7 cellular contexts compared by ENCODE assay signal in the genomic region with DNA sequence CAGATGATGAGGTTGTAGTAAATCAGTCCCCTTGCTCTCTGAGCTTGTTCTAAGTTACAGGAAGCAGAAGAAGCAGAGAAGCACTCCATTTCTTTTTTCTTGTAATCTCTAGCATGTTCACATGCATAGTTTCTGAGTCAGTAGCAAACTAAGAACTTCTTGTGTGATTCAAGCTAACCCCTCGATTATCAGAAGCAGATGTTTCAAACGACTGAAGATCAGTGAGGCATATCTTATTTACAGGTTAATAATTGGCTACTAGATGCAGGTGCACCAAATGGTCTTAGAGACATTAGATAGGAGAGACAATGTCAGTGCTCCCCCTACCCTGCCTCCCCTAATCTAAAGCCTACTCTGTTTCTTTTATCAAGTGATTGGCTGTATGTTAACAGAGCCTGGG.
ATAC-seq lines count a peak whose summit lies in the region.

No MANE protein-coding gene starts in this region.

- ATAC-seq in GM18861 (IDR thresholded peaks at IDR 0.05; ENCODE audit: unreplicated experiment) = peak; percentile 96
- ATAC-seq in GM19351 (IDR thresholded peaks at IDR 0.05; ENCODE audit: unreplicated experiment) = peak; percentile 42
- ATAC-seq in GM21423 (IDR thresholded peaks at IDR 0.05; ENCODE audit: unreplicated experiment) = peak; percentile 84
- peak; percentile 36 for ATAC-seq in HG02610 (IDR thresholded peaks at IDR 0.05; ENCODE audit: unreplicated experiment)
- ATAC-seq in HG02970 (IDR thresholded peaks at IDR 0.05; ENCODE audit: low FRiP score, unreplicated experiment) = peak; percentile 61
- ATAC-seq in HG03159 (IDR thresholded peaks at IDR 0.05; ENCODE audit: unreplicated experiment) = peak; percentile 92
- peak; percentile 64 for ATAC-seq in HG03521 (IDR thresholded peaks at IDR 0.05; ENCODE audit: unreplicated experiment)

Comparison
In these comparisons a context has a peak if more than half of its experiments do, and no peak if none do; other contexts are left out.
1. Peak in every context shown above with its lines: ATAC-seq.
2. ATAC-seq: peak in every context shown above with its lines; median percentile 96 in GM18861; 92 in HG03159; 84 in GM21423; 64 in HG03521; 61 in HG02970; 42 in GM19351; 36 in HG02610.